Comparison of ENCODE assay signal across 21 cellular contexts in genomic region chr2:222393733-222394267, GRCh38. TPM values are rescaled to one million over a fixed set of nuclear protein-coding genes. Genes with fewer than 3 reads are reported as not detected.
DNase-seq lines count a peak whose midpoint lies in the region; ATAC-seq, FAIRE-seq and TF ChIP-seq lines count a peak whose summit lies in the region.
"Had no signal": no experiment of that assay in that cellular context is flagged by ENCODE, and none has a peak within 500 bp of the region (broad histone marks: within the 10 kb centered on the region; RNA-seq: fewer than 3 reads in every experiment).

No MANE protein-coding gene starts in this region.

- peaks cover 5% of the 10 kb centered on the region; the same call in 2 of the 3 replicates for H3K36me3 Mint-ChIP-seq in GM23338 (ENCODE audit: low read depth)
- H3K36me3 Mint-ChIP-seq in naive thymus-derived CD4-positive, alpha-beta T cell = no peaks in the 10 kb centered on the region
- H3K36me3 Mint-ChIP-seq: CD4-positive, CD25-positive, alpha-beta regulatory T cell; CD8-positive, alpha-beta memory T cell had no signal

- CTCF ChIA-PET in H1 (lab: Charles Lee; ENCODE audit: partially characterized antibody) = interaction anchor here (1.1 kb wide), 1 partner anchor 341 kb away, joined by 4 read pairs; no protein-coding TSS in a partner anchor
- CTCF ChIA-PET in naive thymus-derived CD4-positive, alpha-beta T cell (lab: Charles Lee) = no interaction called here

- no peaks in the 10 kb centered on the region for H3K36me3 ChIP-seq in GM23338 (ENCODE audit: insufficient read depth)
- H3K36me3 ChIP-seq in HUES48 (ENCODE audit: control insufficient read depth, insufficient read depth, low read length) = no peaks in the 10 kb centered on the region
- no peaks in the 10 kb centered on the region for H3K36me3 ChIP-seq in H1 (ENCODE audit: control insufficient read depth in 2 of 4, insufficient read depth in 4 of 4, low read length in 3 of 4)
- no peaks in the 10 kb centered on the region for H3K36me3 ChIP-seq in iPS-20b (ENCODE audit: insufficient read depth, low read depth, low read length)
- no peaks in the 10 kb centered on the region for H3K36me3 ChIP-seq in naive thymus-derived CD4-positive, alpha-beta T cell (ENCODE audit: control insufficient read depth in 2 of 3, insufficient read depth in 3 of 3, low read length in 3 of 3)
- H3K36me3 ChIP-seq in pancreas = no peaks in the 10 kb centered on the region
- no peaks in the 10 kb centered on the region for H3K36me3 ChIP-seq in neuronal stem cell (replicated peaks in 1 of 2; ENCODE audit: control insufficient read depth in 2 of 2, insufficient read depth in 2 of 2, low read length in 2 of 2)
- H3K36me3 ChIP-seq: BE2C had no signal

- no peak for TF ChIP-seq POLR2A in H1 (IDR thresholded peaks at IDR 0.05; ENCODE audit: control extremely low read depth in 1 of 2, low read depth in 2 of 2, low read length in 2 of 2)

- intact Hi-C loops in naive thymus-derived CD4-positive, alpha-beta T cell (cut with micrococcal nuclease) = no loop called here
- intact Hi-C loops in pancreas (cut with DNase I) = no loop called here

- H3K9ac ChIP-seq in HUES48 (ENCODE audit: low read depth, low read length) (no peak overlapping the region), H1 (replicated peaks in 1 of 4; ENCODE audit: extremely low read depth in 1 of 4, low read depth in 3 of 4, low read length in 3 of 4) (no peak overlapping the region), iPS-20b (ENCODE audit: low read depth, low read length) (no peak overlapping the region), neuronal stem cell (ENCODE audit: low read depth, low read length, poor library complexity) (no peak overlapping the region)

- no peak overlapping the region for H3K27ac Mint-ChIP-seq in GM23338
- no peak overlapping the region for H3K27ac Mint-ChIP-seq in naive thymus-derived CD4-positive, alpha-beta T cell
- H3K27ac Mint-ChIP-seq: CD4-positive, CD25-positive, alpha-beta regulatory T cell; CD8-positive, alpha-beta memory T cell had no signal

- H3K14ac ChIP-seq in H1 (ENCODE audit: insufficient read length) (no peak overlapping the region), neuronal stem cell (ENCODE audit: low read length) (no peak overlapping the region)

- no peaks in the 10 kb centered on the region for H3F3A ChIP-seq in GM23338 (replicated peaks; ENCODE audit: low read depth)

- H3K23ac ChIP-seq in H1 (ENCODE audit: insufficient read length) (no peak overlapping the region), neuronal stem cell (ENCODE audit: low read depth, low read length, poor library complexity) (no peak overlapping the region)

- H3K4me1 ChIP-seq in GM23338 (ENCODE audit: insufficient read depth) = peaks cover 18% of the 10 kb centered on the region
- peaks cover 20% of the 10 kb centered on the region for H3K4me1 ChIP-seq in HUES48 (ENCODE audit: control insufficient read depth, insufficient read depth, low read length)
- peaks cover 0 to 9% (median 3%) of the 10 kb centered on the region in 4 experiments; a peak in 3 of 7 replicates for H3K4me1 ChIP-seq in H1 (replicated peaks in 1 of 4; ENCODE audit: control insufficient read depth in 3 of 4, insufficient read depth in 4 of 4, low read length in 3 of 4)
- H3K4me1 ChIP-seq in iPS-20b (ENCODE audit: insufficient read depth, low read length) = peaks cover 19% of the 10 kb centered on the region
- H3K4me1 ChIP-seq in naive thymus-derived CD4-positive, alpha-beta T cell (ENCODE audit: control insufficient read depth in 2 of 2, insufficient read depth in 2 of 2, low read length in 2 of 2) = no peaks in the 10 kb centered on the region
- no peaks in the 10 kb centered on the region for H3K4me1 ChIP-seq in pancreas
- H3K4me1 ChIP-seq in neuronal stem cell (ENCODE audit: control insufficient read depth in 2 of 2, insufficient read depth in 1 of 2, low read depth in 1 of 2, low read length in 2 of 2) = peaks cover 0 to 7% of the 10 kb centered on the region in 2 donors

- H2AFZ ChIP-seq in GM23338 (no peak overlapping the region), H1 (ENCODE audit: low read length) (no peak overlapping the region), neuronal stem cell (ENCODE audit: low read length) (no peak overlapping the region)

- H3K4ac ChIP-seq in H1 (replicated peaks; ENCODE audit: insufficient read length, low read depth, low read length) = no peak overlapping the region
- H3K4ac ChIP-seq in neuronal stem cell (ENCODE audit: low read length) = no peak overlapping the region

- no peaks in the 10 kb centered on the region for H3K9me3 ChIP-seq in HUES48 (ENCODE audit: control insufficient read depth, insufficient read depth, low read length)
- peaks cover 0 to 2% of the 10 kb centered on the region in 2 experiments; a peak in 1 of 4 replicates for H3K9me3 ChIP-seq in H1 (ENCODE audit: insufficient read depth in 2 of 2, low read depth in 1 of 2, low read length in 1 of 2)
- no peaks in the 10 kb centered on the region; the same call in 1 of the 2 replicates for H3K9me3 ChIP-seq in iPS-20b (ENCODE audit: insufficient read depth, low read depth, low read length)
- no peaks in the 10 kb centered on the region for H3K9me3 ChIP-seq in naive thymus-derived CD4-positive, alpha-beta T cell (ENCODE audit: control insufficient read depth in 2 of 3, low read length in 3 of 3)
- H3K9me3 ChIP-seq in pancreas = no peaks in the 10 kb centered on the region
- H3K9me3 ChIP-seq in neuronal stem cell (replicated peaks in 1 of 2; ENCODE audit: control insufficient read depth in 2 of 2, insufficient read depth in 1 of 2, low read depth in 1 of 2, low read length in 2 of 2) = peaks cover 0 to 1% of the 10 kb centered on the region in 2 donors
- H3K9me3 ChIP-seq: BE2C had no signal

- H4K5ac ChIP-seq in H1 (ENCODE audit: insufficient read length, low read depth, low read length) = no peak overlapping the region

- H3K79me2 ChIP-seq in GM23338 (replicated peaks; ENCODE audit: insufficient read depth) = no peaks in the 10 kb centered on the region
- H3K79me2 ChIP-seq in H1 (ENCODE audit: control insufficient read depth in 1 of 2, insufficient read depth in 2 of 2, low read length in 2 of 2) = no peaks in the 10 kb centered on the region

- POLR2A ChIA-PET in H1 (lab: Charles Lee; ENCODE audit: partially characterized antibody) = no interaction called here
- POLR2A ChIA-PET in naive thymus-derived CD4-positive, alpha-beta T cell (lab: Charles Lee) = no interaction called here

- no peak overlapping the region for H3K4me3 ChIP-seq in GM23338
- no peak overlapping the region for H3K4me3 ChIP-seq in HUES48 (ENCODE audit: low read depth, low read length)
- H3K4me3 ChIP-seq in H1 (ENCODE audit: extremely low read depth in 1 of 4, insufficient read depth in 2 of 4, low read depth in 3 of 4, low read length in 4 of 4) = peak overlapping the region in 1 of 4 experiments; percentile 4; a peak in 1 of 8 replicates
- H3K4me3 ChIP-seq in iPS-20b (ENCODE audit: low read length) = peak overlapping the region; percentile 39
- H3K4me3 ChIP-seq in naive thymus-derived CD4-positive, alpha-beta T cell (ENCODE audit: low read length) = no peak overlapping the region
- H3K4me3 ChIP-seq in pancreas = no peak overlapping the region
- no peak overlapping the region for H3K4me3 ChIP-seq in neuronal stem cell (ENCODE audit: low read length in 2 of 2)

- H3K4me2 ChIP-seq in GM23338 = peak overlapping the region; percentile 50
- peak overlapping the region in 1 of 2 experiments; percentile 46; a peak in 2 of 4 replicates for H3K4me2 ChIP-seq in H1 (ENCODE audit: insufficient read depth in 1 of 2, low read depth in 2 of 2, low read length in 2 of 2)
- no peak overlapping the region for H3K4me2 ChIP-seq in neuronal stem cell (ENCODE audit: insufficient read depth, low read length, poor library complexity, severe bottlenecking)

- no peaks in the 10 kb centered on the region for H3K27me3 ChIP-seq in GM23338 (ENCODE audit: insufficient read depth)
- H3K27me3 ChIP-seq in HUES48 (ENCODE audit: control insufficient read depth, insufficient read depth, low read length) = no peaks in the 10 kb centered on the region
- H3K27me3 ChIP-seq in H1 (replicated peaks in 1 of 4; ENCODE audit: control insufficient read depth in 3 of 4, extremely low read depth in 1 of 4, insufficient read depth in 3 of 4, low read length in 3 of 4) = no peaks in the 10 kb centered on the region
- no peaks in the 10 kb centered on the region for H3K27me3 ChIP-seq in iPS-20b (ENCODE audit: insufficient read depth, low read length)
- H3K27me3 ChIP-seq in naive thymus-derived CD4-positive, alpha-beta T cell (ENCODE audit: control insufficient read depth in 2 of 2, insufficient read depth in 2 of 2, low read length in 2 of 2) = no peaks in the 10 kb centered on the region
- no peaks in the 10 kb centered on the region for H3K27me3 ChIP-seq in pancreas
- H3K27me3 ChIP-seq in neuronal stem cell (ENCODE audit: control insufficient read depth in 3 of 3, insufficient read depth in 3 of 3, low read depth in 1 of 3, low read length in 3 of 3) = no peaks in the 10 kb centered on the region
- H3K27me3 ChIP-seq: BE2C had no signal

- H2BK5ac ChIP-seq in H1 (ENCODE audit: low read depth, low read length) (no peak overlapping the region), neuronal stem cell (ENCODE audit: low read length) (no peak overlapping the region)

- H3K27ac ChIP-seq in GM23338 (ENCODE audit: low read depth) = no peak overlapping the region
- H3K27ac ChIP-seq in HUES48 (ENCODE audit: low read depth, low read length) = peak overlapping the region; percentile 50
- H3K27ac ChIP-seq in H1 (ENCODE audit: low read depth, low read length) = no peak overlapping the region
- H3K27ac ChIP-seq in iPS-20b (ENCODE audit: low read length) = no peak overlapping the region
- no peak overlapping the region for H3K27ac ChIP-seq in naive thymus-derived CD4-positive, alpha-beta T cell (ENCODE audit: low read depth, low read length)
- no peak overlapping the region for H3K27ac ChIP-seq in pancreas
- H3K27ac ChIP-seq in neuronal stem cell (replicated peaks; ENCODE audit: low read length) = no peak overlapping the region

- peaks cover 30% of the 10 kb centered on the region for H3K4me1 Mint-ChIP-seq in GM23338
- H3K4me1 Mint-ChIP-seq in naive thymus-derived CD4-positive, alpha-beta T cell = no peaks in the 10 kb centered on the region
- H3K4me1 Mint-ChIP-seq: CD8-positive, alpha-beta memory T cell had no signal

- no peak overlapping the region for H3K18ac ChIP-seq in H1 (ENCODE audit: extremely low read depth, low read length)
- H3K18ac ChIP-seq in neuronal stem cell (ENCODE audit: low read length) = no peak overlapping the region

- H4K8ac ChIP-seq in H1 (ENCODE audit: extremely low read depth, insufficient read depth, low read length) (no peak overlapping the region), neuronal stem cell (ENCODE audit: low read depth, low read length) (no peak overlapping the region)

- H3K27me3 Mint-ChIP-seq in GM23338 (ENCODE audit: insufficient read depth, low read depth, poor library complexity) = peaks cover 1% of the 10 kb centered on the region
- peaks cover 0 to 1% (median 0%) of the 10 kb centered on the region in 5 donors for H3K27me3 Mint-ChIP-seq in naive thymus-derived CD4-positive, alpha-beta T cell

- DNase-seq in GM23338 (ENCODE audit: low spot score) = peak; percentile 45
- no peak for DNase-seq in H1 (ENCODE audit: low read depth in 1 of 2, low spot score in 2 of 2)
- DNase-seq in naive thymus-derived CD4-positive, alpha-beta T cell = no peak
- no peak for DNase-seq in NCI-H2107 treated with DMSO at 0.1 percent for 48 hours (lab: John Stamatoyannopoulos, UW; ENCODE audit: unreplicated experiment)
- no peak for DNase-seq in pancreas
- no peak for DNase-seq in neuronal stem cell (ENCODE audit: low spot score)
- DNase-seq: ACHN; BE2C; C1 segment of cervical spinal cord; CD4-positive, CD25-positive, alpha-beta regulatory T cell; CD8-positive, alpha-beta memory T cell; COR-L47; DMS 273 treated with DMSO at 0.1 percent for 48 hours; DMS79; GF-D8; KG1 had no signal

- peak; percentile 68 for FAIRE-seq in H1 (lab: Jason Lieb, UNC)
- no peak for FAIRE-seq in pancreas (lab: Jason Lieb, UNC)
- FAIRE-seq: H54, HTR-8/SVneo had no signal

- no peaks in the 10 kb centered on the region; the same call in 1 of the 2 replicates for H3K9me2 ChIP-seq in GM23338 (ENCODE audit: insufficient read depth)

- peak; percentile 90 for ATAC-seq in GM23338
- no peak for ATAC-seq in naive thymus-derived CD4-positive, alpha-beta T cell
- no peak for ATAC-seq in pancreas

- peaks cover 7% of the 10 kb centered on the region; the same call in 2 of the 3 replicates for H3K9me3 Mint-ChIP-seq in GM23338
- peaks cover 0 to 9% (median 0%) of the 10 kb centered on the region in 11 donors for H3K9me3 Mint-ChIP-seq in naive thymus-derived CD4-positive, alpha-beta T cell
- H3K9me3 Mint-ChIP-seq: CD8-positive, alpha-beta memory T cell had no signal

- H4K91ac ChIP-seq in H1 (replicated peaks; ENCODE audit: insufficient read length, low read length) (no peak overlapping the region), neuronal stem cell (ENCODE audit: low read depth, low read length, poor library complexity) (no peak overlapping the region)

- H3K56ac ChIP-seq in H1 (replicated peaks; ENCODE audit: insufficient read length, low read depth, low read length) = no peak overlapping the region

- H3K79me1 ChIP-seq in H1 (ENCODE audit: low read depth, low read length) = no peaks in the 10 kb centered on the region
- H3K79me1 ChIP-seq in neuronal stem cell (ENCODE audit: low read depth, low read length) = no peaks in the 10 kb centered on the region

- H3K23me2 ChIP-seq in H1 (ENCODE audit: low read depth, low read length) = no peaks in the 10 kb centered on the region

- no peak overlapping the region for H2BK12ac ChIP-seq in H1 (ENCODE audit: low read depth, low read length)
- no peak overlapping the region for H2BK12ac ChIP-seq in neuronal stem cell (ENCODE audit: low read length)

- TF ChIP-seq RAD21 in H1 (IDR thresholded peaks at IDR 0.05 in 1 of 2, conservative IDR thresholded peaks at IDR 0.05 in 1 of 2; ENCODE audit: low read depth in 2 of 2, low read length in 2 of 2) = no peak

- H2AK5ac ChIP-seq in H1 (ENCODE audit: low read depth, low read length) (no peak overlapping the region), neuronal stem cell (ENCODE audit: low read depth, low read length) (no peak overlapping the region)

- no peaks in the 10 kb centered on the region for H4K20me1 ChIP-seq in GM23338 (replicated peaks; ENCODE audit: insufficient read depth)
- H4K20me1 ChIP-seq in H1 (replicated peaks in 1 of 2; ENCODE audit: control insufficient read depth in 1 of 2, insufficient read depth in 2 of 2, low read length in 2 of 2) = no peaks in the 10 kb centered on the region

- TF ChIP-seq CTCF in GM23338 (conservative IDR thresholded peaks at IDR 0.05; ENCODE audit: low read depth in 2 of 2) (no peak), H1 (IDR thresholded peaks at IDR 0.05; ENCODE audit: control extremely low read depth in 1 of 3, insufficient read depth in 1 of 3, low read depth in 1 of 3, low read length in 3 of 3) (no peak), pancreas (IDR thresholded peaks at IDR 0.05) (no peak)

- H2BK20ac ChIP-seq in H1 (ENCODE audit: low read length) = no peak overlapping the region

- no peak for TF ChIP-seq EP300 in H1 (IDR thresholded peaks at IDR 0.05; ENCODE audit: borderline replicate concordance in 1 of 2, low read depth in 2 of 2, low read length in 2 of 2)

- no peak overlapping the region for H2BK120ac ChIP-seq in H1 (replicated peaks; ENCODE audit: low read depth, low read length)
- no peak overlapping the region for H2BK120ac ChIP-seq in neuronal stem cell (ENCODE audit: low read depth, low read length)

- WGBS in H1 (ENCODE audit: extremely low coverage in 1 of 2, insufficient coverage in 1 of 2, insufficient read length in 1 of 2, insufficient replicate concordance in 2 of 2, low coverage in 1 of 2, low lambda C conversion rate in 2 of 2, missing lambda C conversion rate in 1 of 2), 2 experiments = 45% methylated on average over 4 of the region's 4 CpGs; no CpG with 5 or more reads in 1 of the 2 experiments
- WGBS in pancreas, 2 donors = 45 to 50% methylated on average over 4 of the region's 4 CpGs
- WGBS in neuronal stem cell (ENCODE audit: extremely low coverage in 2 of 2, insufficient read length in 2 of 2, insufficient replicate concordance in 1 of 2), 2 donors = no CpG with 5 or more reads among the region's 4 CpGs

- H2BK15ac ChIP-seq in H1 (ENCODE audit: low read length) (no peak overlapping the region), neuronal stem cell (ENCODE audit: low read length) (no peak overlapping the region)

- H3K4me3 Mint-ChIP-seq in GM23338 = 0 out of 3 replicates have a peak overlapping the region, but pooled peaks have one; percentile 27
- no peak overlapping the region for H3K4me3 Mint-ChIP-seq in naive thymus-derived CD4-positive, alpha-beta T cell
- H3K4me3 Mint-ChIP-seq: CD4-positive, CD25-positive, alpha-beta regulatory T cell; CD8-positive, alpha-beta memory T cell had no signal

RNA-seq across cellular contexts. Expression of gene SGPP2, which starts 30.5 kb away (rescaled TPM):
- total RNA-seq in GM23338 (2014; rRNA removed; shearing (Covaris generic)) = not detected in 2 replicates
- polyA plus RNA-seq in GM23338 (2016; fragmentation: Nextera tagmentation; extraction: Ambion mirVana) (0.08 and 0.09 TPM in 2 replicates), H1 (2011; rRNA removed) (0.27 and 0.29 TPM in 2 replicates), pancreas (1 to 10 TPM in 1 of 2 donors, under 1 TPM in 1; 0.80 to 6.2 TPM)
- not detected in 2 replicates for total RNA-seq in H1 (2021; fragmentation: NEBNext Ultra II Directional; extraction: Animal tissue kit (Norgen Biotek cat#: 25700))
- polyA plus RNA-seq in H1 (2011; cell fraction: cytosol; rRNA removed) = 0.12 TPM
- polyA plus RNA-seq in H1 (2011; cell fraction: nucleus; rRNA removed) = 0.07 TPM
- polyA plus RNA-seq in H1 (2012, experiment 1 of 2) = 0.31 to 0.65 TPM (median 0.41 TPM) in 4 replicates
- 0.09 TPM for polyA plus RNA-seq in H1 (2012, experiment 2 of 2)
- 0.06 TPM for polyA plus RNA-seq in H1 (2013, experiment 1 of 2)
- polyA plus RNA-seq in H1 (2013, experiment 2 of 2) = 0.02 TPM
- polyA minus RNA-seq in H1 (2011; rRNA and poly(A)+ RNA removed) = 0.16 and 0.41 TPM in 2 replicates
- polyA minus RNA-seq in H1 (2011; cell fraction: cytosol; rRNA and poly(A)+ RNA removed) = not detected
- polyA minus RNA-seq in H1 (2011; cell fraction: nucleus; rRNA and poly(A)+ RNA removed) = not detected
- 1 to 10 TPM in 2 of 5 experiments, under 1 TPM in 3; 0.37 to 5.8 (median 0.86) TPM for total RNA-seq in naive thymus-derived CD4-positive, alpha-beta T cell
- under 1 TPM; 0.05 to 0.06 TPM for polyA plus RNA-seq in naive thymus-derived CD4-positive, alpha-beta T cell
- 10 to 100 TPM in 2 of 6 donors, 1 to 10 TPM in 4; 1.6 to 10.4 (median 3.6) TPM for total RNA-seq in pancreas
- not detected for polyA plus RNA-seq in neuronal stem cell (2013, experiment 1 of 2)
- 0.03 TPM for polyA plus RNA-seq in neuronal stem cell (2013, experiment 2 of 2)
- total RNA-seq: A172 had no signal
